ENCODE assay signal across 11 cellular contexts in genomic region chr5:141485305-141486055, GRCh38. TPM values are rescaled to one million over a fixed set of nuclear protein-coding genes. Genes with fewer than 3 reads are reported as not detected.
DNase-seq lines count a peak whose midpoint lies in the region; ATAC-seq and TF ChIP-seq lines count a peak whose summit lies in the region.
"Had no signal": no experiment of that assay in that cellular context is flagged by ENCODE, and none has a peak within 500 bp of the region (broad histone marks: within the 10 kb centered on the region; RNA-seq: fewer than 3 reads in every experiment).

No MANE protein-coding gene starts in this region.

- peaks cover 5% of the 10 kb centered on the region for H3K36me3 Mint-ChIP-seq in progenitor cell of endocrine pancreas (ENCODE audit: insufficient read depth)

- TF ChIP-seq POLR2A in Peyer's patch (IDR thresholded peaks at IDR 0.05) = no peak

- peak in 4 of 8 donors; percentile 12 to 20 (median 18) for ATAC-seq in heart right ventricle
- no peak for ATAC-seq in GM21717 (IDR thresholded peaks at IDR 0.05; ENCODE audit: unreplicated experiment)

- H3K9me3 Mint-ChIP-seq in progenitor cell of endocrine pancreas (ENCODE audit: low read depth) = no peaks in the 10 kb centered on the region
- H3K9me3 Mint-ChIP-seq: HFFc6 had no signal

- no peak for TF ChIP-seq CTCF in Peyer's patch (IDR thresholded peaks at IDR 0.05)
- TF ChIP-seq CTCF in heart right ventricle (IDR thresholded peaks at IDR 0.05) = no peak
- TF ChIP-seq CTCF in progenitor cell of endocrine pancreas (IDR thresholded peaks at IDR 0.05; ENCODE audit: unreplicated experiment) = no peak

- no peak overlapping the region for H3K27ac ChIP-seq in Peyer's patch
- peak overlapping the region in 2 of 10 donors; percentile 4 to 31 for H3K27ac ChIP-seq in heart right ventricle
- H3K27ac ChIP-seq: 22Rv1 had no signal

- H3K4me3 ChIP-seq in Peyer's patch = peak overlapping the region in 3 of 4 donors; percentile 7 to 37 (median 30)
- peak overlapping the region in 9 of 10 donors; percentile 18 to 48 (median 45) for H3K4me3 ChIP-seq in heart right ventricle

- DNase-seq in DMS53 (lab: John Stamatoyannopoulos, UW) = peak; percentile 32
- DNase-seq in DMS53 treated with DMSO at 0.1 percent for 48 hours (lab: John Stamatoyannopoulos, UW; ENCODE audit: unreplicated experiment) = no peak
- DNase-seq in Peyer's patch = no peak
- no peak for DNase-seq in heart right ventricle
- no peak for DNase-seq in progenitor cell of endocrine pancreas (ENCODE audit: low spot score, unreplicated experiment)
- no peak for DNase-seq in amygdala (lab: John Stamatoyannopoulos, UW)
- DNase-seq in NCI-H2081 treated with DMSO at 0.1 percent for 48 hours (lab: John Stamatoyannopoulos, UW) = no peak
- DNase-seq: activated naive CD4-positive, alpha-beta T cell treated with Interleukin-2 at 50 U/mL for 16 hours; HFFc6 had no signal

- no peaks in the 10 kb centered on the region for H3K9me3 ChIP-seq in Peyer's patch
- H3K9me3 ChIP-seq in heart right ventricle = no peaks in the 10 kb centered on the region

- no peaks in the 10 kb centered on the region for H3K27me3 ChIP-seq in Peyer's patch
- H3K27me3 ChIP-seq in heart right ventricle = peaks cover 0 to 45% (median 0%) of the 10 kb centered on the region in 7 donors

- intact Hi-C loops in heart right ventricle (cut with DNase I) = no loop called here

- no peaks in the 10 kb centered on the region for H3K4me1 ChIP-seq in Peyer's patch
- peaks cover 0 to 90% (median 40%) of the 10 kb centered on the region in 9 donors for H3K4me1 ChIP-seq in heart right ventricle

- WGBS in heart right ventricle, 2 donors = 50% methylated on average over 39 of the region's 39 CpGs

- H3K27me3 Mint-ChIP-seq in progenitor cell of endocrine pancreas = peaks cover 15% of the 10 kb centered on the region

- peak overlapping the region; percentile 78 for H3K4me3 Mint-ChIP-seq in progenitor cell of endocrine pancreas (ENCODE audit: low read depth)
- H3K4me3 Mint-ChIP-seq: HFFc6 had no signal

- no peaks in the 10 kb centered on the region for H3K36me3 ChIP-seq in Peyer's patch
- peaks cover 0 to 40% (median 11%) of the 10 kb centered on the region in 9 donors for H3K36me3 ChIP-seq in heart right ventricle

- peaks cover 22% of the 10 kb centered on the region for H3K4me1 Mint-ChIP-seq in progenitor cell of endocrine pancreas (ENCODE audit: low read depth)

- no peak overlapping the region for H3K27ac Mint-ChIP-seq in progenitor cell of endocrine pancreas
- H3K27ac Mint-ChIP-seq: HFFc6 had no signal

RNA-seq across cellular contexts. Expression of gene PCDHGC4, which starts 0.7 kb away (rescaled TPM):
- total RNA-seq in Peyer's patch (10 to 100 TPM in 1 of 4 donors, 1 to 10 TPM in 3; 1.7 to 11.3 (median 5.3) TPM), heart right ventricle (1 to 10 TPM; 1.7 to 4.3 (median 3.1) TPM), progenitor cell of endocrine pancreas (3.0 and 3.8 TPM in 2 replicates)
- polyA plus RNA-seq in heart right ventricle = 1 to 10 TPM in 1 of 2 donors, under 1 TPM in 1; 0.12 to 5.0 TPM

RNA-seq across cellular contexts. Expression of gene PCDHGC5, which starts 3.4 kb away (rescaled TPM):
- total RNA-seq in Peyer's patch (1 to 10 TPM in 1 of 4 donors, under 1 TPM in 2, not detected in 1; 0.67 to 1.4 (median 0.95) TPM), heart right ventricle (1 to 10 TPM; 2.2 to 4.9 (median 3.3) TPM), progenitor cell of endocrine pancreas (1.2 and 1.3 TPM in 2 replicates)
- 10 to 100 TPM in 1 of 2 donors, under 1 TPM in 1; 0.38 to 10.2 TPM for polyA plus RNA-seq in heart right ventricle

RNA-seq across cellular contexts. Expression of gene PCDHGC3, which starts 9.7 kb away (rescaled TPM):
- total RNA-seq in Peyer's patch = 10 to 100 TPM; 10.2 to 29.7 (median 16.7) TPM
- total RNA-seq in heart right ventricle = 10 to 100 TPM; 12.8 to 19.5 (median 15.9) TPM
- 10 to 100 TPM; 43.4 to 48.6 TPM for polyA plus RNA-seq in heart right ventricle
- 25.8 and 29.7 TPM in 2 replicates for total RNA-seq in progenitor cell of endocrine pancreas

RNA-seq across cellular contexts. Expression of gene PCDHGA12, which starts 55.2 kb away (rescaled TPM):
- total RNA-seq in Peyer's patch (10 to 100 TPM in 1 of 4 donors, 1 to 10 TPM in 3; 1.4 to 12.4 (median 4.7) TPM), heart right ventricle (1 to 10 TPM; 5.4 to 9.2 (median 6.1) TPM), progenitor cell of endocrine pancreas (2.9 and 3.2 TPM in 2 replicates)
- 1 to 10 TPM; 1.6 to 5.3 TPM for polyA plus RNA-seq in heart right ventricle
